In the genomic region with DNA sequence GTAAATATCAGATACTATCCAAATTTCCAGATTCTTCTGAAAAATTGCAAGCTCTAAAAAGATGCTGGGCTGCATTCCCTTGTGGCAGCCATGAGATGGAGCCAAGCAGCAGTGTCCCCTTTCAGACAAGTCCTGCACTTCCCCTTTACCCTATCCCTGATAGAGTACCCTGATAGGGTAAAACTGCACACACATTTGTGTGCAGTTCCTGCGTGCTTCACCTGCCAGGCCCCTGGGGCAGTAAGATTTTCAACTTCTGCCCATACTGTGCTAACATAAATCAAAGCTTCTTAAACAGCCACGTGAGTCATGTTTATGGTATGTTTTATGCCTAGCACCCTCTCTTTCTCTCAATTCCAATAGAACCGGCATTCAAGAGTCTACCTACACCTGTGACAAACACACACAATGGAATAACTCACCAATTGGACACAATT, we compare ENCODE assay signal across 8 cellular contexts. TPM values are rescaled to one million over a fixed set of nuclear protein-coding genes. Genes with fewer than 3 reads are reported as not detected.
A peak's percentile ranks its signal among the peaks of the same experiment; 100 is the strongest.
DNase-seq lines count a peak whose midpoint lies in the region; ATAC-seq and TF ChIP-seq lines count a peak whose summit lies in the region.

No MANE protein-coding gene starts in this region.

- H3K9me3 Mint-ChIP-seq in chondrocyte (ENCODE audit: low read depth): no peaks in the 10 kb centered on the region
- no peaks in the 10 kb centered on the region for H3K9me3 Mint-ChIP-seq in nephron progenitor cell

- peaks cover 39% of the 10 kb centered on the region for H3K4me1 Mint-ChIP-seq in chondrocyte (ENCODE audit: low read depth)
- H3K4me1 Mint-ChIP-seq in nephron progenitor cell: no peaks in the 10 kb centered on the region

- H3K27ac Mint-ChIP-seq in chondrocyte (ENCODE audit: unreplicated experiment): peak overlapping the region; percentile 23
- no peak overlapping the region for H3K27ac Mint-ChIP-seq in nephron progenitor cell

- TF ChIP-seq CTCF in chondrocyte (IDR thresholded peaks at IDR 0.05) (peak; percentile 82), nephron progenitor cell (IDR thresholded peaks at IDR 0.05) (no peak)

- H3K27me3 Mint-ChIP-seq in chondrocyte (ENCODE audit: low read depth) (no peaks in the 10 kb centered on the region), nephron progenitor cell (ENCODE audit: low read depth, poor library complexity) (no peaks in the 10 kb centered on the region)

- no peak overlapping the region for H3K4me3 Mint-ChIP-seq in chondrocyte (ENCODE audit: unreplicated experiment)
- H3K4me3 Mint-ChIP-seq in nephron progenitor cell: no peak overlapping the region

- no peaks in the 10 kb centered on the region for H3K36me3 Mint-ChIP-seq in chondrocyte (ENCODE audit: low read depth)
- H3K36me3 Mint-ChIP-seq in nephron progenitor cell (ENCODE audit: low read depth): no peaks in the 10 kb centered on the region

- ATAC-seq in GM21825 (IDR thresholded peaks at IDR 0.05; ENCODE audit: unreplicated experiment) (no peak), HG02678 (IDR thresholded peaks at IDR 0.05; ENCODE audit: unreplicated experiment) (no peak)

- DNase-seq in GM03348 (ENCODE audit: low spot score) (peak; percentile 37), NCI-H1694 treated with DMSO at 0.1 percent for 48 hours (lab: John Stamatoyannopoulos, UW) (peak; percentile 22), chondrocyte (ENCODE audit: low spot score) (no peak), nephron progenitor cell (peak; percentile 6), T-helper 9 cell (no peak)
- no peak for DNase-seq in activated CD8-positive, alpha-beta memory T cell treated with anti-CD3 and anti-CD28 coated beads, Interleukin-2, amount 50 U/mL, for 4 hours

RNA-seq across cellular contexts. Expression of a gene that starts 52.2 kb away (rescaled TPM):
- total RNA-seq in chondrocyte: 12.8 to 13.7 TPM (median 13.0 TPM) in 3 replicates

Comparison
In these comparisons a context has a peak if more than half of its experiments do, and no peak if none do; other contexts are left out.
1. DNase-seq: peak in GM03348 (single experiment), NCI-H1694 treated with DMSO at 0.1 percent for 48 hours (single experiment) and nephron progenitor cell (single experiment); none in chondrocyte (single experiment), T-helper 9 cell (single experiment) and activated CD8-positive, alpha-beta memory T cell treated with anti-CD3 and anti-CD28 coated beads, Interleukin-2, amount 50 U/mL, for 4 hours (single experiment).